Comparison of ENCODE assay signal across 12 cellular contexts in genomic region chr1:85296980-85297379, GRCh38. TPM values are rescaled to one million over a fixed set of nuclear protein-coding genes. Genes with fewer than 3 reads are reported as not detected.
DNase-seq lines count a peak whose midpoint lies in the region; ATAC-seq and TF ChIP-seq lines count a peak whose summit lies in the region.
"Had no signal": no experiment of that assay in that cellular context is flagged by ENCODE, and none has a peak within 500 bp of the region (broad histone marks: within the 10 kb centered on the region; RNA-seq: fewer than 3 reads in every experiment).

No MANE protein-coding gene starts in this region.

- no peak for ATAC-seq in body of pancreas
- ATAC-seq in lower lobe of right lung, result no peak
- ATAC-seq in omental fat pad (ENCODE audit: low FRiP score), result no peak

- H3K9me3 ChIP-seq in body of pancreas (no peaks in the 10 kb centered on the region), lower lobe of right lung (no peaks in the 10 kb centered on the region), uterus (no peaks in the 10 kb centered on the region), Peyer's patch (no peaks in the 10 kb centered on the region)
- H3K9me3 ChIP-seq: colonic mucosa had no signal

- H3K36me3 ChIP-seq in body of pancreas (replicated peaks in 1 of 2; ENCODE audit: insufficient read depth in 1 of 2, low read depth in 2 of 2) (no peaks in the 10 kb centered on the region), lower lobe of right lung (no peaks in the 10 kb centered on the region), uterus (no peaks in the 10 kb centered on the region), Peyer's patch (no peaks in the 10 kb centered on the region)
- H3K36me3 ChIP-seq: colonic mucosa had no signal

- H3K9me3 Mint-ChIP-seq in activated naive CD8-positive, alpha-beta T cell (ENCODE audit: low read depth), result no peaks in the 10 kb centered on the region
- H3K9me3 Mint-ChIP-seq in activated naive CD8-positive, alpha-beta T cell treated with anti-CD3 and anti-CD28 coated beads for 36 hours, result no peaks in the 10 kb centered on the region

- peak overlapping the region; percentile 8 for H3K27ac Mint-ChIP-seq in activated naive CD8-positive, alpha-beta T cell
- H3K27ac Mint-ChIP-seq in activated naive CD8-positive, alpha-beta T cell treated with anti-CD3 and anti-CD28 coated beads for 36 hours, result no peak overlapping the region

- H3K27ac ChIP-seq in body of pancreas, result peak overlapping the region in 3 of 4 donors; percentile 76 to 78 (median 77)
- H3K27ac ChIP-seq in lower lobe of right lung, result peak overlapping the region; percentile 79
- H3K27ac ChIP-seq in uterus, result peak overlapping the region; percentile 62 to 87
- peak overlapping the region in 2 of 4 donors; percentile 33 to 59 for H3K27ac ChIP-seq in Peyer's patch

- DNase-seq in activated naive CD8-positive, alpha-beta T cell treated with anti-CD3 and anti-CD28 coated beads for 36 hours, result no peak
- DNase-seq in body of pancreas (no peak), lower lobe of right lung (no peak), uterus (no peak), Peyer's patch (no peak), putamen (ENCODE audit: low spot score) (no peak), omental fat pad (ENCODE audit: low spot score) (no peak)
- DNase-seq: KBM-7, NCI-H2171 treated with DMSO at 0.1 percent for 48 hours, OCI-M1 had no signal

- H3K27me3 ChIP-seq in body of pancreas, result no peaks in the 10 kb centered on the region
- no peaks in the 10 kb centered on the region for H3K27me3 ChIP-seq in lower lobe of right lung (ENCODE audit: low read depth)
- no peaks in the 10 kb centered on the region for H3K27me3 ChIP-seq in uterus
- no peaks in the 10 kb centered on the region for H3K27me3 ChIP-seq in Peyer's patch
- H3K27me3 ChIP-seq: colonic mucosa had no signal

- no peak overlapping the region for H3K4me3 Mint-ChIP-seq in activated naive CD8-positive, alpha-beta T cell
- no peak overlapping the region for H3K4me3 Mint-ChIP-seq in activated naive CD8-positive, alpha-beta T cell treated with anti-CD3 and anti-CD28 coated beads for 36 hours

- H3K4me1 Mint-ChIP-seq in activated naive CD8-positive, alpha-beta T cell (ENCODE audit: low read depth), result peaks cover 33% of the 10 kb centered on the region
- H3K4me1 Mint-ChIP-seq in activated naive CD8-positive, alpha-beta T cell treated with anti-CD3 and anti-CD28 coated beads for 36 hours, result peaks cover 28% of the 10 kb centered on the region

- intact Hi-C loops in body of pancreas (cut with DNase I), result no loop called here
- intact Hi-C loops in lower lobe of right lung (cut with DNase I), result no loop called here
- intact Hi-C loops in uterus (cut with DNase I; ENCODE audit: low total_unique reads), result no loop called here

- peaks cover 3% of the 10 kb centered on the region for H3K36me3 Mint-ChIP-seq in activated naive CD8-positive, alpha-beta T cell
- H3K36me3 Mint-ChIP-seq in activated naive CD8-positive, alpha-beta T cell treated with anti-CD3 and anti-CD28 coated beads for 36 hours, result no peaks in the 10 kb centered on the region

- no peak for TF ChIP-seq POLR2A in body of pancreas (IDR thresholded peaks at IDR 0.05)
- no peak for TF ChIP-seq POLR2A in uterus (IDR thresholded peaks at IDR 0.05)
- no peak for TF ChIP-seq POLR2A in Peyer's patch (IDR thresholded peaks at IDR 0.05)

- H3K4me1 ChIP-seq in body of pancreas (peaks cover 17% of the 10 kb centered on the region), lower lobe of right lung (peaks cover 27% of the 10 kb centered on the region), uterus (no peaks in the 10 kb centered on the region), Peyer's patch (peaks cover 0 to 14% (median 3%) of the 10 kb centered on the region in 4 donors)

- TF ChIP-seq CTCF in body of pancreas (IDR thresholded peaks at IDR 0.05), result no peak
- TF ChIP-seq CTCF in lower lobe of right lung (IDR thresholded peaks at IDR 0.05), result no peak
- no peak for TF ChIP-seq CTCF in uterus (IDR thresholded peaks at IDR 0.05)
- no peak for TF ChIP-seq CTCF in Peyer's patch (IDR thresholded peaks at IDR 0.05)
- no peak for TF ChIP-seq CTCF in omental fat pad (IDR thresholded peaks at IDR 0.05)

- no peaks in the 10 kb centered on the region for H3K27me3 Mint-ChIP-seq in activated naive CD8-positive, alpha-beta T cell
- H3K27me3 Mint-ChIP-seq in activated naive CD8-positive, alpha-beta T cell treated with anti-CD3 and anti-CD28 coated beads for 36 hours, result peaks cover 4% of the 10 kb centered on the region

- 74 to 79% methylated on average over 1 of the region's 1 CpG for WGBS in body of pancreas, 2 donors

- H3K4me3 ChIP-seq in body of pancreas, result no peak overlapping the region
- no peak overlapping the region for H3K4me3 ChIP-seq in lower lobe of right lung
- no peak overlapping the region for H3K4me3 ChIP-seq in uterus
- no peak overlapping the region for H3K4me3 ChIP-seq in Peyer's patch
- H3K4me3 ChIP-seq: colonic mucosa had no signal

RNA-seq across cellular contexts. Expression of gene BCL10, which starts 20.5 kb away (rescaled TPM):
- 10 to 100 TPM; 27.5 to 29.0 TPM for total RNA-seq in activated naive CD8-positive, alpha-beta T cell treated with anti-CD3 and anti-CD28 coated beads for 36 hours
- total RNA-seq in body of pancreas (1 to 10 TPM; 4.9 to 9.3 TPM), lower lobe of right lung (27.4 TPM), uterus (10 to 100 TPM; 15.3 to 31.9 (median 26.8) TPM), Peyer's patch (10 to 100 TPM; 25.6 to 45.7 (median 37.0) TPM), omental fat pad (10 to 100 TPM; 13.9 to 21.6 (median 18.0) TPM)

RNA-seq across cellular contexts. Expression of gene C1orf52, which starts 37.5 kb away (rescaled TPM):
- total RNA-seq in activated naive CD8-positive, alpha-beta T cell treated with anti-CD3 and anti-CD28 coated beads for 36 hours, result 10 to 100 TPM; 29.3 to 30.0 TPM
- total RNA-seq in body of pancreas, result 10 to 100 TPM in 1 of 2 donors, 1 to 10 TPM in 1; 6.6 to 20.2 TPM
- 23.4 TPM for total RNA-seq in lower lobe of right lung
- total RNA-seq in uterus, result 10 to 100 TPM; 22.3 to 47.6 (median 28.8) TPM
- 10 to 100 TPM; 15.1 to 57.8 (median 18.4) TPM for total RNA-seq in Peyer's patch
- 10 to 100 TPM; 12.0 to 15.8 (median 12.8) TPM for total RNA-seq in omental fat pad
